10 cellular contexts compared by ENCODE assay signal in the genomic region with DNA sequence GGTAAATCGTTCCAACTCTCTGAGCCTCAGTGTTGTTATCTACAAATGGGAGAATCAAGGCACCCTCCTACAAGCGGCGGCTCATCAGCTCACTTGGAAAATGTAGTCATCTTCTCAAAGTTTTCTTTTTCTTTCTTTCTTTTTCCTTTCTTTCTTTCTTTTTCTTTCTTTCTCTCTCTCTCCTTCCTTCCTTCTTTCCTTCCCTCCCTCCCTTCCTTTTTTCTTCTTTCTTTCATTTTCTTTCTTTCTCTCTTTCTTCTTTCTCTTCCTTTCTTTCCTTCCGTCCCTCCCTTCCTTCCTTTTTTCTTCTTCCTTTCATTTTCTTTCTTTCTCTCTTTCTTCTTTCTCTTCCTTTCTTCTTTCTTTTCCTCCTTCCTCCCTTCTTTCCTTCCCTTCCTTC. TPM values are rescaled to one million over a fixed set of nuclear protein-coding genes. Genes with fewer than 3 reads are reported as not detected.
"Had no signal": no experiment of that assay in that cellular context is flagged by ENCODE, and none has a peak within 500 bp of the region (broad histone marks: within the 10 kb centered on the region; RNA-seq: fewer than 3 reads in every experiment).

No MANE protein-coding gene starts in this region.

- H3K4me3 Mint-ChIP-seq: H9, HFFc6, IgD-negative memory B cell had no signal

- H3K27ac ChIP-seq: GM23248 had no signal

- DNase-seq: GM23248, GOT3, H9, HCEC 1CT, HFFc6, KG1 had no signal

- H3K9me3 Mint-ChIP-seq: H9, HFFc6, IgD-negative memory B cell had no signal

- H3K9ac ChIP-seq: GM23248 had no signal

- H3K4me3 ChIP-seq: GM23248 had no signal

- H3K27ac Mint-ChIP-seq: H9, HFFc6, IgD-negative memory B cell had no signal

- H2AFZ ChIP-seq: GM23248 had no signal

- FAIRE-seq: H54, HTR-8/SVneo had no signal

RNA-seq across cellular contexts. Expression of gene TGM3, which starts 55.0 kb away (rescaled TPM):
- total RNA-seq: H9, HT-29 had no signal
- polyA plus RNA-seq: IgD-negative memory B cell had no signal
